In genomic region chr3:99856437-99857220, GRCh38 we compare ENCODE assay signal across 16 cellular contexts. TPM values are rescaled to one million over a fixed set of nuclear protein-coding genes. Genes with fewer than 3 reads are reported as not detected.
DNase-seq lines count a peak whose midpoint lies in the region; ATAC-seq, FAIRE-seq and TF ChIP-seq lines count a peak whose summit lies in the region.
"Had no signal": no experiment of that assay in that cellular context is flagged by ENCODE, and none has a peak within 500 bp of the region (broad histone marks: within the 10 kb centered on the region; RNA-seq: fewer than 3 reads in every experiment).

No MANE protein-coding gene starts in this region.

- no peak overlapping the region for H3K9ac ChIP-seq in GM23248
- no peak overlapping the region for H3K9ac ChIP-seq in rectal smooth muscle tissue (ENCODE audit: low read length)

- peaks cover 70% of the 10 kb centered on the region for H3K4me1 Mint-ChIP-seq in activated T-helper 2 cell treated with anti-CD3 and anti-CD28 coated beads, Interferon-gamma antibody, Interleukin-2, Interleukin-4, amounts not matched to agents 10 μg/mL and 5 μg/mL and 100 μg/mL, durations not matched to agents 14 hours and 24 hours and 36 hours (ENCODE audit: low read depth)
- H3K4me1 Mint-ChIP-seq in effector memory CD8-positive, alpha-beta T cell (ENCODE audit: low read depth in 2 of 2): peaks cover 0 to 3% of the 10 kb centered on the region in 2 donors

- H3K9me3 ChIP-seq in GM23248 (ENCODE audit: low read depth): no peaks in the 10 kb centered on the region
- H3K9me3 ChIP-seq: adrenal gland, spleen had no signal

- H3F3A ChIP-seq in GM23248 (ENCODE audit: insufficient read depth): peaks cover 76% of the 10 kb centered on the region

- ATAC-seq in effector memory CD8-positive, alpha-beta T cell (replicated peaks): no peak
- no peak for ATAC-seq in GM19035 (IDR thresholded peaks at IDR 0.05; ENCODE audit: unreplicated experiment)
- ATAC-seq: left colon had no signal

- no peak for DNase-seq in GM12891 (ENCODE audit: insufficient read length, low spot score)
- DNase-seq in GM23248: peak; percentile 47
- DNase-seq in activated T-helper 2 cell treated with anti-CD3 and anti-CD28 coated beads, Interferon-gamma antibody, Interleukin-2, Interleukin-4, amounts not matched to agents 10 μg/mL and 5 μg/mL and 100 μg/mL, durations not matched to agents 14 hours and 24 hours and 36 hours (ENCODE audit: low spot score): no peak
- DNase-seq in GM19238 (ENCODE audit: insufficient read length, low spot score): no peak
- DNase-seq in effector memory CD8-positive, alpha-beta T cell: no peak
- DNase-seq: activated CD4-positive, alpha-beta memory T cell treated with anti-CD3 and anti-CD28 coated beads for 36 hours; adrenal gland; AML-193; Kasumi-1; left colon; NCI-H1105 treated with DMSO at 0.1 percent for 48 hours; SHP77 treated with DMSO at 0.1 percent for 48 hours; spleen had no signal

- H3K9me2 ChIP-seq in GM23248 (ENCODE audit: insufficient read depth): no peaks in the 10 kb centered on the region

- no peak for TF ChIP-seq POLR2A in GM12891 (IDR thresholded peaks at IDR 0.05; ENCODE audit: low read depth, low read length)

- no peak overlapping the region for H3K4me3 Mint-ChIP-seq in activated T-helper 2 cell treated with anti-CD3 and anti-CD28 coated beads, Interferon-gamma antibody, Interleukin-2, Interleukin-4, amounts not matched to agents 10 μg/mL and 5 μg/mL and 100 μg/mL, durations not matched to agents 14 hours and 24 hours and 36 hours (ENCODE audit: low read depth)
- no peak overlapping the region for H3K4me3 Mint-ChIP-seq in effector memory CD8-positive, alpha-beta T cell
- H3K4me3 Mint-ChIP-seq: activated CD4-positive, alpha-beta memory T cell treated with anti-CD3 and anti-CD28 coated beads for 36 hours had no signal

- H3K27me3 Mint-ChIP-seq in activated T-helper 2 cell treated with anti-CD3 and anti-CD28 coated beads, Interferon-gamma antibody, Interleukin-2, Interleukin-4, amounts not matched to agents 10 μg/mL and 5 μg/mL and 100 μg/mL, durations not matched to agents 14 hours and 24 hours and 36 hours (ENCODE audit: low read depth): no peaks in the 10 kb centered on the region
- no peaks in the 10 kb centered on the region for H3K27me3 Mint-ChIP-seq in effector memory CD8-positive, alpha-beta T cell
- H3K27me3 Mint-ChIP-seq: activated CD4-positive, alpha-beta memory T cell treated with anti-CD3 and anti-CD28 coated beads for 36 hours; progenitor cell of endocrine pancreas had no signal

- no peak overlapping the region for H2AFZ ChIP-seq in GM23248

- H3K27ac ChIP-seq in GM23248 (peak overlapping the region; percentile 17; the same call in 1 of the 2 replicates), rectal smooth muscle tissue (ENCODE audit: low read depth, low read length) (peak overlapping the region; percentile 61)
- H3K27ac ChIP-seq: adrenal gland, spleen had no signal

- peaks cover 55% of the 10 kb centered on the region for H3K36me3 Mint-ChIP-seq in activated T-helper 2 cell treated with anti-CD3 and anti-CD28 coated beads, Interferon-gamma antibody, Interleukin-2, Interleukin-4, amounts not matched to agents 10 μg/mL and 5 μg/mL and 100 μg/mL, durations not matched to agents 14 hours and 24 hours and 36 hours (ENCODE audit: low read depth)
- H3K36me3 Mint-ChIP-seq in effector memory CD8-positive, alpha-beta T cell (ENCODE audit: insufficient read depth): no peaks in the 10 kb centered on the region

- H3K36me3 ChIP-seq in GM23248 (ENCODE audit: low read depth) (peaks cover 33% of the 10 kb centered on the region), rectal smooth muscle tissue (ENCODE audit: control insufficient read depth, insufficient read depth, low read length) (peaks cover 5% of the 10 kb centered on the region)
- H3K36me3 ChIP-seq: adrenal gland had no signal

- H3K9me3 Mint-ChIP-seq in activated T-helper 2 cell treated with anti-CD3 and anti-CD28 coated beads, Interferon-gamma antibody, Interleukin-2, Interleukin-4, amounts not matched to agents 10 μg/mL and 5 μg/mL and 100 μg/mL, durations not matched to agents 14 hours and 24 hours and 36 hours: no peaks in the 10 kb centered on the region
- H3K9me3 Mint-ChIP-seq in effector memory CD8-positive, alpha-beta T cell: no peaks in the 10 kb centered on the region
- H3K9me3 Mint-ChIP-seq: activated CD4-positive, alpha-beta memory T cell treated with anti-CD3 and anti-CD28 coated beads for 36 hours had no signal

- H3K27me3 ChIP-seq in GM23248 (replicated peaks; ENCODE audit: insufficient read depth) (no peaks in the 10 kb centered on the region), rectal smooth muscle tissue (ENCODE audit: control insufficient read depth, insufficient read depth, low read length) (no peaks in the 10 kb centered on the region)
- H3K27me3 ChIP-seq: adrenal gland, spleen had no signal

- intact Hi-C loops in activated T-helper 2 cell treated with anti-CD3 and anti-CD28 coated beads, Interferon-gamma antibody, Interleukin-2, Interleukin-4, amounts not matched to agents 10 μg/mL and 5 μg/mL and 100 μg/mL, durations not matched to agents 14 hours and 24 hours and 36 hours (cut with micrococcal nuclease): loop anchor here (1.0 kb wide), 6 partner anchors 8 to 234 kb away; no protein-coding TSS in a partner anchor

- H4K20me1 ChIP-seq in GM23248 (ENCODE audit: insufficient read depth): no peaks in the 10 kb centered on the region

- peaks cover 92% of the 10 kb centered on the region for H3K79me2 ChIP-seq in GM23248 (ENCODE audit: insufficient read depth)

- H3K4me1 ChIP-seq in GM23248 (ENCODE audit: insufficient read depth) (peaks cover 84% of the 10 kb centered on the region), rectal smooth muscle tissue (ENCODE audit: control insufficient read depth, insufficient read depth, low read length) (peaks cover 36% of the 10 kb centered on the region)

- peak overlapping the region; percentile 16 for H3K4me2 ChIP-seq in GM23248 (ENCODE audit: unreplicated experiment)

- H3K4me3 ChIP-seq in GM23248 (no peak overlapping the region), rectal smooth muscle tissue (ENCODE audit: low read length) (no peak overlapping the region)
- H3K4me3 ChIP-seq: adrenal gland, spleen had no signal

- FAIRE-seq in GM12891 (lab: Jason Lieb, UNC): peak; percentile 38

- in situ Hi-C loops in GM23248 (cut with MboI): no loop called here

- H3K27ac Mint-ChIP-seq in activated T-helper 2 cell treated with anti-CD3 and anti-CD28 coated beads, Interferon-gamma antibody, Interleukin-2, Interleukin-4, amounts not matched to agents 10 μg/mL and 5 μg/mL and 100 μg/mL, durations not matched to agents 14 hours and 24 hours and 36 hours: peak overlapping the region; percentile 89
- no peak overlapping the region for H3K27ac Mint-ChIP-seq in effector memory CD8-positive, alpha-beta T cell
- H3K27ac Mint-ChIP-seq: activated CD4-positive, alpha-beta memory T cell treated with anti-CD3 and anti-CD28 coated beads for 36 hours; progenitor cell of endocrine pancreas had no signal

- WGBS in GM23248 (ENCODE audit: low coverage in 1 of 2, low lambda C conversion rate in 2 of 2, missing lambda C conversion rate in 2 of 2), 2 experiments: 69 to 75% methylated on average over 3 of the region's 3 CpGs

TF ChIP-seq in GM12891, 5 proteins besides CTCF, POLR2A, EP300 and RAD21:
- TF ChIP-seq PAX5 (IDR thresholded peaks at IDR 0.05; ENCODE audit: insufficient read depth, low read length, severe bottlenecking) (no peak), SPI1 (IDR thresholded peaks at IDR 0.05; ENCODE audit: low read depth, low read length) (peak; percentile 45; the same call in 1 of the 2 replicates), POLR2AphosphoS5 (IDR thresholded peaks at IDR 0.05; ENCODE audit: low read depth, low read length) (no peak), TAF1 (IDR thresholded peaks at IDR 0.05; ENCODE audit: low read depth, low read length) (no peak), POU2F2 (IDR thresholded peaks at IDR 0.05; ENCODE audit: low read depth, low read length) (no peak)

RNA-seq across cellular contexts. Expression of gene CMSS1, which starts 39.0 kb away (rescaled TPM):
- polyA plus RNA-seq in GM12891 (2012; ENCODE audit: low read depth, missing spikeins): 37.4 TPM
- 9.0 and 17.2 TPM in 2 replicates for total RNA-seq in GM23248 (2014; rRNA removed; shearing (Covaris generic))
- 26.6 and 26.7 TPM in 2 replicates for polyA plus RNA-seq in GM23248 (2016; fragmentation: Nextera tagmentation; extraction: Ambion mirVana)
- total RNA-seq in activated T-helper 2 cell treated with anti-CD3 and anti-CD28 coated beads, Interferon-gamma antibody, Interleukin-2, Interleukin-4, amounts not matched to agents 10 μg/mL and 5 μg/mL and 100 μg/mL, durations not matched to agents 14 hours and 24 hours and 36 hours: 138 and 143 TPM in 2 replicates
